In the genomic region with DNA sequence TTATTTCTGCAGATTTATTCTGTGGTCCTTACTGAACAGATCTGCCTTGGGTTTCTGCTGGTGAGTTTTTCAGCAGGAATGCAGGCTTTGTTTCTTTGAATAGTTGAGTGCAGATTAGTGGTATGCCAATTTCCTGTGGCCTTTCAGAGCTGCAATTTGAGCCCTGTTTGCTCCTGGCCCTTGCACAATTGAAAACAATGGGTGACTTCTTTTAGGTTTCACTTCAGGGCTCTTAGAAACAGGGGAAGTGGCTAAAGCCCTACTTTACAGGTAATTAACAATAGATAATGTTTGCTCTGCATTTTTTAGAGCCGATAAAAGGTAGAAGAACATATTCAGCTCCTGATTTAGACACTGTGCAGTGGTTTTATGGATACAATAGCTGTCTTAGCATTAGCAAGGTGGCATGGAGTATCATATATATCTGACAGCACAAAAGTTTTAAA, we compare ENCODE assay signal across 1 cellular context.
TF ChIP-seq lines count a peak whose summit lies in the region.

No MANE protein-coding gene starts in this region.

TF ChIP-seq in HepG2, 621 proteins besides CTCF, POLR2A, EP300 and RAD21 (continued from another document and continues in another):
- TF ChIP-seq, protein P1, sequence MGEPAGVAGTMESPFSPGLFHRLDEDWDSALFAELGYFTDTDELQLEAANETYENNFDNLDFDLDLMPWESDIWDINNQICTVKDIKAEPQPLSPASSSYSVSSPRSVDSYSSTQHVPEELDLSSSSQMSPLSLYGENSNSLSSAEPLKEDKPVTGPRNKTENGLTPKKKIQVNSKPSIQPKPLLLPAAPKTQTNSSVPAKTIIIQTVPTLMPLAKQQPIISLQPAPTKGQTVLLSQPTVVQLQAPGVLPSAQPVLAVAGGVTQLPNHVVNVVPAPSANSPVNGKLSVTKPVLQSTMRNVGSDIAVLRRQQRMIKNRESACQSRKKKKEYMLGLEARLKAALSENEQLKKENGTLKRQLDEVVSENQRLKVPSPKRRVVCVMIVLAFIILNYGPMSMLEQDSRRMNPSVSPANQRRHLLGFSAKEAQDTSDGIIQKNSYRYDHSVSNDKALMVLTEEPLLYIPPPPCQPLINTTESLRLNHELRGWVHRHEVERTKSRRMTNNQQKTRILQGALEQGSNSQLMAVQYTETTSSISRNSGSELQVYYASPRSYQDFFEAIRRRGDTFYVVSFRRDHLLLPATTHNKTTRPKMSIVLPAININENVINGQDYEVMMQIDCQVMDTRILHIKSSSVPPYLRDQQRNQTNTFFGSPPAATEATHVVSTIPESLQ (CRISPR knock-in tag; conservative IDR thresholded peaks at IDR 0.05), result 0 out of 2 replicates have a peak, but pooled peaks have one; percentile 19
- TF ChIP-seq, protein P2, sequence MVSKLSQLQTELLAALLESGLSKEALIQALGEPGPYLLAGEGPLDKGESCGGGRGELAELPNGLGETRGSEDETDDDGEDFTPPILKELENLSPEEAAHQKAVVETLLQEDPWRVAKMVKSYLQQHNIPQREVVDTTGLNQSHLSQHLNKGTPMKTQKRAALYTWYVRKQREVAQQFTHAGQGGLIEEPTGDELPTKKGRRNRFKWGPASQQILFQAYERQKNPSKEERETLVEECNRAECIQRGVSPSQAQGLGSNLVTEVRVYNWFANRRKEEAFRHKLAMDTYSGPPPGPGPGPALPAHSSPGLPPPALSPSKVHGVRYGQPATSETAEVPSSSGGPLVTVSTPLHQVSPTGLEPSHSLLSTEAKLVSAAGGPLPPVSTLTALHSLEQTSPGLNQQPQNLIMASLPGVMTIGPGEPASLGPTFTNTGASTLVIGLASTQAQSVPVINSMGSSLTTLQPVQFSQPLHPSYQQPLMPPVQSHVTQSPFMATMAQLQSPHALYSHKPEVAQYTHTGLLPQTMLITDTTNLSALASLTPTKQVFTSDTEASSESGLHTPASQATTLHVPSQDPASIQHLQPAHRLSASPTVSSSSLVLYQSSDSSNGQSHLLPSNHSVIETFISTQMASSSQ (IDR thresholded peaks at IDR 0.05; ENCODE audit: low read depth), result peak; percentile 63
- TF ChIP-seq, protein P2 (CRISPR knock-in tag; IDR thresholded peaks at IDR 0.05; ENCODE audit: borderline replicate concordance), result peak; percentile 78; the same call in 1 of the 2 replicates
- TF ChIP-seq ZNF234 (CRISPR knock-in tag; conservative IDR thresholded peaks at IDR 0.05) (no peak), ZNF484 (CRISPR knock-in tag; IDR thresholded peaks at IDR 0.05; ENCODE audit: borderline replicate concordance, low read depth) (no peak), MED1 (CRISPR knock-in tag; IDR thresholded peaks at IDR 0.05) (peak; percentile 96), ZNF761 (CRISPR knock-in tag; conservative IDR thresholded peaks at IDR 0.05) (no peak), FOXJ3 (CRISPR knock-in tag; IDR thresholded peaks at IDR 0.05; ENCODE audit: borderline replicate concordance) (peak; percentile 86; the same call in 1 of the 2 replicates), ZNF558 (CRISPR knock-in tag; IDR thresholded peaks at IDR 0.05; ENCODE audit: borderline replicate concordance) (no peak), TEAD3 (CRISPR knock-in tag; optimal IDR thresholded peaks at IDR 0.05; ENCODE audit: borderline replicate concordance) (peak; percentile 96), ZFP41 (CRISPR knock-in tag; IDR thresholded peaks at IDR 0.05; ENCODE audit: borderline replicate concordance) (no peak), MEIS2 (CRISPR knock-in tag; IDR thresholded peaks at IDR 0.05) (0 out of 2 replicates have a peak, but pooled peaks have one; percentile 24), NR2C2 (CRISPR knock-in tag; IDR thresholded peaks at IDR 0.05; ENCODE audit: borderline replicate concordance) (no peak), PTBP1 (IDR thresholded peaks at IDR 0.05; ENCODE audit: low read depth, low read length, poor library complexity, severe bottlenecking) (no peak), RFX3 (CRISPR knock-in tag; IDR thresholded peaks at IDR 0.05) (no peak), ZNF329 (CRISPR knock-in tag; IDR thresholded peaks at IDR 0.05; ENCODE audit: low read depth) (no peak), RAD51 (IDR thresholded peaks at IDR 0.05; ENCODE audit: borderline replicate concordance) (no peak), ZNF230 (CRISPR knock-in tag; IDR thresholded peaks at IDR 0.05) (no peak), NR3C1 (CRISPR knock-in tag; IDR thresholded peaks at IDR 0.05) (no peak), NCOA1 (CRISPR knock-in tag; IDR thresholded peaks at IDR 0.05) (no peak), ZNF343 (CRISPR knock-in tag; IDR thresholded peaks at IDR 0.05) (no peak)
- TF ChIP-seq, protein P3, sequence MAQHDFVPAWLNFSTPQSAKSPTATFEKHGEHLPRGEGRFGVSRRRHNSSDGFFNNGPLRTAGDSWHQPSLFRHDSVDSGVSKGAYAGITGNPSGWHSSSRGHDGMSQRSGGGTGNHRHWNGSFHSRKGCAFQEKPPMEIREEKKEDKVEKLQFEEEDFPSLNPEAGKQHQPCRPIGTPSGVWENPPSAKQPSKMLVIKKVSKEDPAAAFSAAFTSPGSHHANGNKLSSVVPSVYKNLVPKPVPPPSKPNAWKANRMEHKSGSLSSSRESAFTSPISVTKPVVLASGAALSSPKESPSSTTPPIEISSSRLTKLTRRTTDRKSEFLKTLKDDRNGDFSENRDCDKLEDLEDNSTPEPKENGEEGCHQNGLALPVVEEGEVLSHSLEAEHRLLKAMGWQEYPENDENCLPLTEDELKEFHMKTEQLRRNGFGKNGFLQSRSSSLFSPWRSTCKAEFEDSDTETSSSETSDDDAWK (CRISPR knock-in tag; IDR thresholded peaks at IDR 0.05), result no peak
- TF ChIP-seq, protein P4, sequence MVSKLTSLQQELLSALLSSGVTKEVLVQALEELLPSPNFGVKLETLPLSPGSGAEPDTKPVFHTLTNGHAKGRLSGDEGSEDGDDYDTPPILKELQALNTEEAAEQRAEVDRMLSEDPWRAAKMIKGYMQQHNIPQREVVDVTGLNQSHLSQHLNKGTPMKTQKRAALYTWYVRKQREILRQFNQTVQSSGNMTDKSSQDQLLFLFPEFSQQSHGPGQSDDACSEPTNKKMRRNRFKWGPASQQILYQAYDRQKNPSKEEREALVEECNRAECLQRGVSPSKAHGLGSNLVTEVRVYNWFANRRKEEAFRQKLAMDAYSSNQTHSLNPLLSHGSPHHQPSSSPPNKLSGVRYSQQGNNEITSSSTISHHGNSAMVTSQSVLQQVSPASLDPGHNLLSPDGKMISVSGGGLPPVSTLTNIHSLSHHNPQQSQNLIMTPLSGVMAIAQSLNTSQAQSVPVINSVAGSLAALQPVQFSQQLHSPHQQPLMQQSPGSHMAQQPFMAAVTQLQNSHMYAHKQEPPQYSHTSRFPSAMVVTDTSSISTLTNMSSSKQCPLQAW (CRISPR knock-in tag; IDR thresholded peaks at IDR 0.05), result peak; percentile 66
- TF ChIP-seq, protein P5, sequence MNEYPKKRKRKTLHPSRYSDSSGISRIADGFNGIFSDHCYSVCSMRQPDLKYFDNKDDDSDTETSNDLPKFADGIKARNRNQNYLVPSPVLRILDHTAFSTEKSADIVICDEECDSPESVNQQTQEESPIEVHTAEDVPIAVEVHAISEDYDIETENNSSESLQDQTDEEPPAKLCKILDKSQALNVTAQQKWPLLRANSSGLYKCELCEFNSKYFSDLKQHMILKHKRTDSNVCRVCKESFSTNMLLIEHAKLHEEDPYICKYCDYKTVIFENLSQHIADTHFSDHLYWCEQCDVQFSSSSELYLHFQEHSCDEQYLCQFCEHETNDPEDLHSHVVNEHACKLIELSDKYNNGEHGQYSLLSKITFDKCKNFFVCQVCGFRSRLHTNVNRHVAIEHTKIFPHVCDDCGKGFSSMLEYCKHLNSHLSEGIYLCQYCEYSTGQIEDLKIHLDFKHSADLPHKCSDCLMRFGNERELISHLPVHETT (CRISPR knock-in tag; conservative IDR thresholded peaks at IDR 0.05), result no peak
- TF ChIP-seq, protein P6, sequence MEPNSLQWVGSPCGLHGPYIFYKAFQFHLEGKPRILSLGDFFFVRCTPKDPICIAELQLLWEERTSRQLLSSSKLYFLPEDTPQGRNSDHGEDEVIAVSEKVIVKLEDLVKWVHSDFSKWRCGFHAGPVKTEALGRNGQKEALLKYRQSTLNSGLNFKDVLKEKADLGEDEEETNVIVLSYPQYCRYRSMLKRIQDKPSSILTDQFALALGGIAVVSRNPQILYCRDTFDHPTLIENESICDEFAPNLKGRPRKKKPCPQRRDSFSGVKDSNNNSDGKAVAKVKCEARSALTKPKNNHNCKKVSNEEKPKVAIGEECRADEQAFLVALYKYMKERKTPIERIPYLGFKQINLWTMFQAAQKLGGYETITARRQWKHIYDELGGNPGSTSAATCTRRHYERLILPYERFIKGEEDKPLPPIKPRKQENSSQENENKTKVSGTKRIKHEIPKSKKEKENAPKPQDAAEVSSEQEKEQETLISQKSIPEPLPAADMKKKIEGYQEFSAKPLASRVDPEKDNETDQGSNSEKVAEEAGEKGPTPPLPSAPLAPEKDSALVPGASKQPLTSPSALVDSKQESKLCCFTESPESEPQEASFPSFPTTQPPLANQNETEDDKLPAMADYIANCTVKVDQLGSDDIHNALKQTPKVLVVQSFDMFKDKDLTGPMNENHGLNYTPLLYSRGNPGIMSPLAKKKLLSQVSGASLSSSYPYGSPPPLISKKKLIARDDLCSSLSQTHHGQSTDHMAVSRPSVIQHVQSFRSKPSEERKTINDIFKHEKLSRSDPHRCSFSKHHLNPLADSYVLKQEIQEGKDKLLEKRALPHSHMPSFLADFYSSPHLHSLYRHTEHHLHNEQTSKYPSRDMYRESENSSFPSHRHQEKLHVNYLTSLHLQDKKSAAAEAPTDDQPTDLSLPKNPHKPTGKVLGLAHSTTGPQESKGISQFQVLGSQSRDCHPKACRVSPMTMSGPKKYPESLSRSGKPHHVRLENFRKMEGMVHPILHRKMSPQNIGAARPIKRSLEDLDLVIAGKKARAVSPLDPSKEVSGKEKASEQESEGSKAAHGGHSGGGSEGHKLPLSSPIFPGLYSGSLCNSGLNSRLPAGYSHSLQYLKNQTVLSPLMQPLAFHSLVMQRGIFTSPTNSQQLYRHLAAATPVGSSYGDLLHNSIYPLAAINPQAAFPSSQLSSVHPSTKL (CRISPR knock-in tag; IDR thresholded peaks at IDR 0.05), result peak; percentile 94
- TF ChIP-seq, protein P7, sequence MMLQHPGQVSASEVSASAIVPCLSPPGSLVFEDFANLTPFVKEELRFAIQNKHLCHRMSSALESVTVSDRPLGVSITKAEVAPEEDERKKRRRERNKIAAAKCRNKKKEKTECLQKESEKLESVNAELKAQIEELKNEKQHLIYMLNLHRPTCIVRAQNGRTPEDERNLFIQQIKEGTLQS (CRISPR knock-in tag; IDR thresholded peaks at IDR 0.05), result no peak
- TF ChIP-seq, protein P8, sequence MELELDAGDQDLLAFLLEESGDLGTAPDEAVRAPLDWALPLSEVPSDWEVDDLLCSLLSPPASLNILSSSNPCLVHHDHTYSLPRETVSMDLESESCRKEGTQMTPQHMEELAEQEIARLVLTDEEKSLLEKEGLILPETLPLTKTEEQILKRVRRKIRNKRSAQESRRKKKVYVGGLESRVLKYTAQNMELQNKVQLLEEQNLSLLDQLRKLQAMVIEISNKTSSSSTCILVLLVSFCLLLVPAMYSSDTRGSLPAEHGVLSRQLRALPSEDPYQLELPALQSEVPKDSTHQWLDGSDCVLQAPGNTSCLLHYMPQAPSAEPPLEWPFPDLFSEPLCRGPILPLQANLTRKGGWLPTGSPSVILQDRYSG (CRISPR knock-in tag; IDR thresholded peaks at IDR 0.05), result no peak
